8 cellular contexts compared by ENCODE assay signal in genomic region chr5:132103380-132103951, GRCh38. TPM values are rescaled to one million over a fixed set of nuclear protein-coding genes. Genes with fewer than 3 reads are reported as not detected.
DNase-seq lines count a peak whose midpoint lies in the region; ATAC-seq and TF ChIP-seq lines count a peak whose summit lies in the region.

No MANE protein-coding gene starts in this region.

- TF ChIP-seq CTCF in CD14-positive monocyte (IDR thresholded peaks at IDR 0.05) (peak; percentile 10), right lobe of liver (IDR thresholded peaks at IDR 0.05) (no peak)

- DNase-seq in CD14-positive monocyte (ENCODE audit: low spot score) (peak; percentile 89), T-helper 22 cell (ENCODE audit: low read depth) (peak; percentile 74), brain pericyte (ENCODE audit: low read depth, low spot score) (peak; percentile 39), right lobe of liver (peak in 2 of 3 donors; percentile 58 to 77), HuH-7.5 (ENCODE audit: low spot score) (no peak)
- peak; percentile 44 to 53 for DNase-seq in stimulated activated CD8-positive, alpha-beta memory T cell treated with anti-CD3 and anti-CD28 coated beads, Interleukin-2, amount 100 ng/mL, for 1 hour (ENCODE audit: low read depth in 2 of 2)

- H3K9me3 ChIP-seq in right lobe of liver, result no peaks in the 10 kb centered on the region

- no peak overlapping the region for H3K4me3 ChIP-seq in right lobe of liver

- peaks cover 11 to 18% (median 14%) of the 10 kb centered on the region in 3 donors for H3K27me3 Mint-ChIP-seq in CD14-positive monocyte (ENCODE audit: low read depth in 3 of 3)

- peak overlapping the region; percentile 66 to 93 (median 73) for H3K27ac Mint-ChIP-seq in CD14-positive monocyte

- no peaks in the 10 kb centered on the region for H3K4me1 ChIP-seq in right lobe of liver

- H3K9me3 Mint-ChIP-seq in CD14-positive monocyte, result peaks cover 0 to 5% (median 2%) of the 10 kb centered on the region in 7 donors

- peak overlapping the region; percentile 24 to 65 for H3K4me3 Mint-ChIP-seq in CD14-positive monocyte

- peak overlapping the region in 1 of 3 donors; percentile 20 for H3K27ac ChIP-seq in right lobe of liver

- TF ChIP-seq POLR2A in right lobe of liver (IDR thresholded peaks at IDR 0.05), result no peak

- H3K36me3 Mint-ChIP-seq in CD14-positive monocyte, result peaks cover 0 to 10% of the 10 kb centered on the region in 2 donors

- no peaks in the 10 kb centered on the region for H3K36me3 ChIP-seq in right lobe of liver

- intact Hi-C loops in CD14-positive monocyte (cut with micrococcal nuclease), result loop anchor here in 1 of 2 donors (5.0 kb wide), 1 partner anchor 36 kb away; no protein-coding TSS in a partner anchor
- intact Hi-C loops in right lobe of liver (cut with DNase I), result no loop called here

- no peaks in the 10 kb centered on the region for H3K27me3 ChIP-seq in right lobe of liver

- peak; percentile 69 for ATAC-seq in GM19455 (IDR thresholded peaks at IDR 0.05; ENCODE audit: unreplicated experiment)
- ATAC-seq in HG03558 (IDR thresholded peaks at IDR 0.05; ENCODE audit: extremely low read depth, unreplicated experiment), result peak; percentile 54
- ATAC-seq in right lobe of liver, result peak; percentile 58 to 85 (median 68)

- peaks cover 51% of the 10 kb centered on the region for H3K4me1 Mint-ChIP-seq in CD14-positive monocyte

RNA-seq across cellular contexts. Expression of gene CSF2, which starts 29.9 kb away (rescaled TPM):
- not detected for polyA plus RNA-seq in CD14-positive monocyte
- total RNA-seq in right lobe of liver, result not detected

RNA-seq across cellular contexts. Expression of gene IL3, which starts 43.0 kb away (rescaled TPM):
- polyA plus RNA-seq in CD14-positive monocyte, result not detected
- total RNA-seq in right lobe of liver, result not detected
